10 cellular contexts compared by ENCODE assay signal in the genomic region with DNA sequence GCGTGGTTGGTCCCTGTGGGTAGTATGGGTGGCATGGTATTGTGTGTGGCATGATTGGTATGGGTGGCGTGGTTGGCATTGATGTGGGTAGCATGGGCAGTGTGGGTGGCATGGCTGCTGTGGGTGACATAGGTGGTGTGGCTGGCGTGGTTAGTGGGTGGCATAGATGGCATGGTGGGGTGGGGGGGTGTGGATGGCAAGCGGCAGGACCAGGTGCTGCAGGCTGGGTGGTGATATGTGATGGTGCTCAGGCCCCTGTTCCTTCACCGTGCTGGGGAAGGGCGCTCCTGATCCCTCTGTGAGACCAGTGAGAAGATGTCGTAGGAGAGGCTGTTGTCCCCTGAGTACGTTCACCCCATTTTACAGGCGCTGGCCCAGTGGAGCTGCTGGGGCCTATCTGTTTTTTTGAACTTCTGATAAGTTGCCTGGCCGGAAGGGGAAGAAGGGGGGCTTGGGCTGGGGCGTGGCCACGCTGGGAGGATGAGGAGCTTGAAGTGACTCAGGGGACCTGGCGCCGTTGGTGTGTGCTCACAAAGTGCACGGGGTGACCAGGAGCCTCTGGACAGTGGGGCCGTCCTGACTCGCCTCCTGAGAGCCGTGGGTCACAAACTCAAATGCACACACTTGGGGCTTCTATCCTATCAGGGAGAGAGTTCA. TPM values are rescaled to one million over a fixed set of nuclear protein-coding genes. Genes with fewer than 3 reads are reported as not detected.
DNase-seq lines count a peak whose midpoint lies in the region; ATAC-seq and TF ChIP-seq lines count a peak whose summit lies in the region.
"Had no signal": no experiment of that assay in that cellular context is flagged by ENCODE, and none has a peak within 500 bp of the region (broad histone marks: within the 10 kb centered on the region; RNA-seq: fewer than 3 reads in every experiment).

No MANE protein-coding gene starts in this region.

- H3K4me1 ChIP-seq in right atrium auricular region (peaks cover 0 to 66% of the 10 kb centered on the region in 2 donors), upper lobe of left lung (peaks cover 30 to 63% (median 38%) of the 10 kb centered on the region in 4 donors)

- TF ChIP-seq POLR2A in upper lobe of left lung (IDR thresholded peaks at IDR 0.05), result no peak

- TF ChIP-seq CTCF in right atrium auricular region (IDR thresholded peaks at IDR 0.05), result no peak
- TF ChIP-seq CTCF in VCaP (conservative IDR thresholded peaks at IDR 0.05), result no peak
- TF ChIP-seq CTCF in upper lobe of left lung (IDR thresholded peaks at IDR 0.05), result no peak

- H3K27ac ChIP-seq in right atrium auricular region (no peak overlapping the region), VCaP (peak overlapping the region; percentile 74), upper lobe of left lung (peak overlapping the region in 3 of 4 donors; percentile 24 to 75 (median 46))
- H3K27ac ChIP-seq: cardiac muscle cell had no signal

- 52% methylated on average over 12 to 18 of the region's 18 CpGs for WGBS in upper lobe of left lung, 2 donors

- ATAC-seq in Right ventricle myocardium inferior, result no peak
- peak; percentile 58 for ATAC-seq in left ventricle myocardium superior
- ATAC-seq in upper lobe of left lung (ENCODE audit: low FRiP score in 2 of 2), result peak; percentile 38 to 73
- ATAC-seq in GM19035 (IDR thresholded peaks at IDR 0.05; ENCODE audit: unreplicated experiment), result no peak
- ATAC-seq in GM18870 (IDR thresholded peaks at IDR 0.05; ENCODE audit: unreplicated experiment), result no peak

- H3K9me3 ChIP-seq in right atrium auricular region, result no peaks in the 10 kb centered on the region
- H3K9me3 ChIP-seq in upper lobe of left lung, result no peaks in the 10 kb centered on the region

- intact Hi-C loops in Right ventricle myocardium inferior (cut with DNase I), result no loop called here
- intact Hi-C loops in left ventricle myocardium superior (cut with micrococcal nuclease), result no loop called here

- TF ChIP-seq EP300 in upper lobe of left lung (IDR thresholded peaks at IDR 0.05), result no peak

- H3K27me3 ChIP-seq in right atrium auricular region (no peaks in the 10 kb centered on the region), upper lobe of left lung (no peaks in the 10 kb centered on the region)
- H3K27me3 ChIP-seq: cardiac muscle cell had no signal

- H3K36me3 ChIP-seq in right atrium auricular region (no peaks in the 10 kb centered on the region), upper lobe of left lung (no peaks in the 10 kb centered on the region)
- H3K36me3 ChIP-seq: cardiac muscle cell had no signal

- H3K4me3 ChIP-seq in right atrium auricular region (no peak overlapping the region), upper lobe of left lung (no peak overlapping the region)
- H3K4me3 ChIP-seq: cardiac muscle cell had no signal

- peak; percentile 83 for DNase-seq in Right ventricle myocardium inferior (ENCODE audit: missing footprints)
- DNase-seq in right atrium auricular region (ENCODE audit: low spot score), result no peak
- DNase-seq in left ventricle myocardium superior, result peak; percentile 69
- peak; percentile 78 to 87 for DNase-seq in upper lobe of left lung
- no peak for DNase-seq in NCI-H2227 (lab: John Stamatoyannopoulos, UW; ENCODE audit: unreplicated experiment)
- DNase-seq: NCI-H187 had no signal

RNA-seq across cellular contexts. Expression of a gene that starts 17.5 kb away (rescaled TPM):
- total RNA-seq in Right ventricle myocardium inferior, result 108 TPM
- total RNA-seq in right atrium auricular region, result 100 to 1,000 TPM; 116 to 143 TPM
- 108 TPM for total RNA-seq in left ventricle myocardium superior
- total RNA-seq in upper lobe of left lung, result 10 to 100 TPM; 28.6 to 81.7 (median 44.8) TPM

Comparison
In these comparisons a context has a peak if more than half of its experiments do, and no peak if none do; other contexts are left out.
1. ATAC-seq: peak in left ventricle myocardium superior (single experiment) and upper lobe of left lung (2 of 2); none in Right ventricle myocardium inferior (single experiment), GM19035 (single experiment) and GM18870 (single experiment).
2. DNase-seq: peak in Right ventricle myocardium inferior (single experiment), left ventricle myocardium superior (single experiment) and upper lobe of left lung (2 of 2); none in right atrium auricular region (single experiment) and NCI-H2227 (single experiment).
3. H3K27ac ChIP-seq: peak in VCaP (single experiment) and upper lobe of left lung (3 of 4); none in right atrium auricular region (0 of 2).